Comparison of ENCODE assay signal across 1 cellular context in the genomic region with DNA sequence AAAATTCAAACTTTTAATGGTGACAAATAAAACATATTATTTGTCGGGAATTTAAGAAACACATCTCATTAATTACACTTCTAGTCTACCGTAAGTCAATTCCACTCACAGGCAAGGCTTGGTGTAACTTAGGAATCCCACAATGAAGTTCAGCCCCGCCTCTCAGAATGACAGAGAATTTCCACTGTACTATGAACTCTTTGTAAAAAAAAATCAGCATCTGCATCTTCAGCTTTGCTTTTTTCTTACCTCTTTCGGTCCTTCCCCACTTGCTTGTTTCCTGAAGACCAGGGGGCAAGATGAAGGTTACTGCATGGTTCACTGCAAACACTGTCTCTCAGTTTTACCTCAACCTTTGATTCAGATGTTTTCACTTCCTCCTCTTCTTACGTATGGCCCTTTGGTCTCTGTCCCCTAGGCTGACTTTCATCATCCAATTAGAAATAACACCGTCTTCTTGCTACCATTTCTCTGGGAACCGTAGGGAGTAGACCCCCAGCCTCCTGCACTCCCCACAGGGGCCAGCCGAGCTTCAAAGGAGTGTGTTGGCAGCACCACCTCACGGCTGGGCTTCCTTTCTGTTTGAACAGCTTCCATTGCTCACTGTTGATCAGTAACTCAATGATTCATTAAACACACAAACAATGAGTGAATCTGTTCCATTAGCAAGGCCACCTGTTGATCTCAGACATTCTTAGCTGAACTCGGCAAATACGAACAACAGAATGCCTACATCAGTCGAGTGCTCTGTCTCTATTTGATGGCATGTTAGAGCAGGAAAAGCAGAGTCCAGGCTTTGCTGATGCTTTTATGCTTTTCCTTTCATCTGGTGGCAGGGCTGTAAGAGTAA.
TF ChIP-seq lines count a peak whose summit lies in the region.

No MANE protein-coding gene starts in this region.

TF ChIP-seq in HCT116, 20 proteins besides CTCF, POLR2A, EP300 and RAD21 (continued from another document):
- TF ChIP-seq, protein P1, sequence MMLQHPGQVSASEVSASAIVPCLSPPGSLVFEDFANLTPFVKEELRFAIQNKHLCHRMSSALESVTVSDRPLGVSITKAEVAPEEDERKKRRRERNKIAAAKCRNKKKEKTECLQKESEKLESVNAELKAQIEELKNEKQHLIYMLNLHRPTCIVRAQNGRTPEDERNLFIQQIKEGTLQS (IDR thresholded peaks at IDR 0.05) = no peak
- no peak for TF ChIP-seq EGR1 (IDR thresholded peaks at IDR 0.05; ENCODE audit: low read depth)
TF ChIP-seq in HCT116: peak in this region for 11.
